ENCODE assay signal across 12 cellular contexts in genomic region chr13:109331898-109332297, GRCh38.
A peak's percentile ranks its signal among the peaks of the same experiment; 100 is the strongest.
DNase-seq lines count a peak whose midpoint lies in the region; ATAC-seq and TF ChIP-seq lines count a peak whose summit lies in the region.
"Had no signal": no experiment of that assay in that cellular context is flagged by ENCODE, and none has a peak within 500 bp of the region (broad histone marks: within the 10 kb centered on the region; RNA-seq: fewer than 3 reads in every experiment).

No MANE protein-coding gene starts in this region.

- no peak for TF ChIP-seq CTCF in chondrocyte (IDR thresholded peaks at IDR 0.05)

- DNase-seq in DMS 273 treated with DMSO at 0.1 percent for 48 hours (lab: John Stamatoyannopoulos, UW) = peak; percentile 39
- DNase-seq in NCI-H187 (lab: John Stamatoyannopoulos, UW) = peak; percentile 59 to 88
- peak; percentile 97 for DNase-seq in left kidney (ENCODE audit: low read depth, low spot score)
- no peak for DNase-seq in GDM1 (lab: John Stamatoyannopoulos, UW)
- no peak for DNase-seq in GM19240 (ENCODE audit: insufficient read length, low spot score)
- no peak for DNase-seq in chondrocyte (ENCODE audit: low spot score)
- DNase-seq in head of caudate nucleus = no peak
- DNase-seq: activated gamma-delta T cell; CD4-positive, alpha-beta memory T cell; endodermal cell had no signal

- no peak overlapping the region for H3K27ac Mint-ChIP-seq in chondrocyte (ENCODE audit: unreplicated experiment)
- H3K27ac Mint-ChIP-seq: endodermal cell; T-helper 1 cell treated with Interleukin-12 subunit alpha and Interleukin-12 subunit beta and Interleukin-4 antibody, amounts not matched to agents 30 μg/mL and 1 μg/mL, for 36 hours had no signal

- no peaks in the 10 kb centered on the region for H3K27me3 Mint-ChIP-seq in chondrocyte (ENCODE audit: low read depth)

- peak; percentile 84 for ATAC-seq in SK-N-SH treated with all-trans-retinoic acid at 6 μM for 48 hours

- peaks cover 36% of the 10 kb centered on the region for H3K4me1 Mint-ChIP-seq in chondrocyte (ENCODE audit: low read depth)
- H3K4me1 Mint-ChIP-seq: CD4-positive, alpha-beta memory T cell had no signal

- H3K9me3 Mint-ChIP-seq in chondrocyte (ENCODE audit: low read depth) = no peaks in the 10 kb centered on the region
- H3K9me3 Mint-ChIP-seq: CD4-positive, alpha-beta memory T cell; endodermal cell; T-helper 1 cell treated with Interleukin-12 subunit alpha and Interleukin-12 subunit beta and Interleukin-4 antibody, amounts not matched to agents 30 μg/mL and 1 μg/mL, for 36 hours had no signal

- intact Hi-C loops in head of caudate nucleus (cut with DNase I) = no loop called here

- H3K4me3 Mint-ChIP-seq in chondrocyte (ENCODE audit: unreplicated experiment) = no peak overlapping the region
- H3K4me3 Mint-ChIP-seq: CD4-positive, alpha-beta memory T cell; endodermal cell; T-helper 1 cell treated with Interleukin-12 subunit alpha and Interleukin-12 subunit beta and Interleukin-4 antibody, amounts not matched to agents 30 μg/mL and 1 μg/mL, for 36 hours had no signal

- no peaks in the 10 kb centered on the region for H3K36me3 Mint-ChIP-seq in chondrocyte (ENCODE audit: low read depth)
- H3K36me3 Mint-ChIP-seq: CD4-positive, alpha-beta memory T cell had no signal

TF ChIP-seq in SK-N-SH treated with all-trans-retinoic acid at 6 μM for 48 hours, 23 proteins besides CTCF, POLR2A, EP300 and RAD21:
- TF ChIP-seq ZNF8 (CRISPR knock-in tag; IDR thresholded peaks at IDR 0.05) = no peak
- TF ChIP-seq TOX (CRISPR knock-in tag; IDR thresholded peaks at IDR 0.05; ENCODE audit: borderline replicate concordance) = peak; percentile 48; the same call in 1 of the 2 replicates
- TF ChIP-seq, protein P1, sequence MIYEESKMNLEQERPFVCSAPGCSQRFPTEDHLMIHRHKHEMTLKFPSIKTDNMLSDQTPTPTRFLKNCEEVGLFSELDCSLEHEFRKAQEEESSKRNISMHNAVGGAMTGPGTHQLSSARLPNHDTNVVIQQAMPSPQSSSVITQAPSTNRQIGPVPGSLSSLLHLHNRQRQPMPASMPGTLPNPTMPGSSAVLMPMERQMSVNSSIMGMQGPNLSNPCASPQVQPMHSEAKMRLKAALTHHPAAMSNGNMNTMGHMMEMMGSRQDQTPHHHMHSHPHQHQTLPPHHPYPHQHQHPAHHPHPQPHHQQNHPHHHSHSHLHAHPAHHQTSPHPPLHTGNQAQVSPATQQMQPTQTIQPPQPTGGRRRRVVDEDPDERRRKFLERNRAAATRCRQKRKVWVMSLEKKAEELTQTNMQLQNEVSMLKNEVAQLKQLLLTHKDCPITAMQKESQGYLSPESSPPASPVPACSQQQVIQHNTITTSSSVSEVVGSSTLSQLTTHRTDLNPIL (CRISPR knock-in tag; IDR thresholded peaks at IDR 0.05; ENCODE audit: low read depth) = no peak

Comparison
In these comparisons a context has a peak if more than half of its experiments do, and no peak if none do; other contexts are left out.
1. DNase-seq: peak in DMS 273 treated with DMSO at 0.1 percent for 48 hours (single experiment), NCI-H187 (2 of 2) and left kidney (single experiment); none in GDM1 (single experiment), GM19240 (single experiment), chondrocyte (single experiment) and head of caudate nucleus (0 of 42).